9 cellular contexts compared by ENCODE assay signal in genomic region chr10:232061-232460, GRCh38.
"Had no signal": no experiment of that assay in that cellular context is flagged by ENCODE, and none has a peak within 500 bp of the region (broad histone marks: within the 10 kb centered on the region; RNA-seq: fewer than 3 reads in every experiment).

No MANE protein-coding gene starts in this region.

- FAIRE-seq: HepG2 had no signal

- DNase-seq: GM23248, GOT3, H7, HFFc6 had no signal

- H3K4me1 ChIP-seq: HAP-1 had no signal

- H3K36me3 ChIP-seq: HAP-1 had no signal

- H3K27me3 Mint-ChIP-seq: IgD-negative memory B cell had no signal

- H3K27ac Mint-ChIP-seq: HFFc6, IgD-negative memory B cell had no signal

- H2AFZ ChIP-seq: GM23248 had no signal

- H3K4me3 ChIP-seq: GM23248, HAP-1 had no signal

- ATAC-seq: HCT116, HepG2 had no signal

- H3K9me3 ChIP-seq: HAP-1 had no signal

- H3K9ac ChIP-seq: GM23248 had no signal

- H3K27ac ChIP-seq: GM23248, HL-60 had no signal

- H3K36me3 Mint-ChIP-seq: IgD-negative memory B cell had no signal

- H3K4me3 Mint-ChIP-seq: HFFc6, IgD-negative memory B cell had no signal

- H3K9me3 Mint-ChIP-seq: HFFc6, IgD-negative memory B cell had no signal
